ENCODE assay signal across 28 cellular contexts in genomic region chr11:14136561-14136960, GRCh38.
"Had no signal": no experiment of that assay in that cellular context is flagged by ENCODE, and none has a peak within 500 bp of the region (broad histone marks: within the 10 kb centered on the region; RNA-seq: fewer than 3 reads in every experiment).

No MANE protein-coding gene starts in this region.

- DNase-seq: activated B cell treated with CpG ODN at 0.5 μM for 24 hours; activated CD4-positive, alpha-beta memory T cell treated with anti-CD3 and anti-CD28 coated beads for 36 hours; activated CD4-positive, alpha-beta T cell treated with anti-CD3 and anti-CD28 coated beads for 4 hours; activated CD4-positive, alpha-beta T cell treated with anti-CD3 and anti-CD28 coated beads, Interleukin-2, amount 50 U/mL, for 1 hour; activated CD4-positive, alpha-beta T cell treated with anti-CD3 and anti-CD28 coated beads, Interleukin-2, amount 50 U/mL, for 4 hours; activated CD4-positive, CD25-positive, alpha-beta regulatory T cell treated with anti-CD3 and anti-CD28 coated beads, Interleukin-2, amount 50 U/mL, for 72 hours; activated CD8-positive, alpha-beta memory T cell treated with anti-CD3 and anti-CD28 coated beads, Interleukin-2, amount 50 U/mL, for 4 hours; activated CD8-positive, alpha-beta T cell treated with anti-CD3 and anti-CD28 coated beads for 36 hours; activated effector memory CD4-positive, alpha-beta T cell treated with Interleukin-2 at 50 U/mL for 16 hours; activated gamma-delta T cell; activated naive CD4-positive, alpha-beta T cell treated with anti-CD3 and anti-CD28 coated beads, Interleukin-2, amount 10 ng/mL, durations not matched to agents 7 days and 5 days; activated naive CD4-positive, alpha-beta T cell treated with Interleukin-2 at 50 U/mL for 16 hours; activated naive CD8-positive, alpha-beta T cell treated with anti-CD3 and anti-CD28 coated beads, Interleukin-2, amount 10 ng/mL, durations not matched to agents 7 days and 5 days; activated naive CD8-positive, alpha-beta T cell treated with anti-CD3 and anti-CD28 coated beads, Interleukin-2, amount 50 U/mL, for 24 hours; activated T-cell treated with anti-CD3 and anti-CD28 coated beads for 4 hours; activated T-cell treated with anti-CD3 and anti-CD28 coated beads, Interleukin-2, amount 50 U/mL, for 1 hour; activated T-cell treated with anti-CD3 and anti-CD28 coated beads, Interleukin-2, amount 50 U/mL, for 4 hours; aorta; body of pancreas; brain microvascular endothelial cell; central memory CD4-positive, alpha-beta T cell; T-helper 1 cell; T-helper 2 cell; T-helper 9 cell had no signal

- FAIRE-seq: astrocyte, TTC549 had no signal

- H3K27me3 ChIP-seq: body of pancreas, brain microvascular endothelial cell, breast epithelium had no signal

- H3K4me3 ChIP-seq: body of pancreas, breast epithelium had no signal

- H3K4me1 ChIP-seq: body of pancreas, breast epithelium had no signal

- H3K27ac ChIP-seq: body of pancreas, brain microvascular endothelial cell, breast epithelium, VCaP had no signal

- H3K9me3 ChIP-seq: body of pancreas, breast epithelium had no signal

- H3K36me3 ChIP-seq: brain microvascular endothelial cell, breast epithelium had no signal
